In genomic region chr1:215554865-215555264, GRCh38 we compare ENCODE assay signal across 32 cellular contexts.
"Had no signal": no experiment of that assay in that cellular context is flagged by ENCODE, and none has a peak within 500 bp of the region (broad histone marks: within the 10 kb centered on the region; RNA-seq: fewer than 3 reads in every experiment).

No MANE protein-coding gene starts in this region.

- H2AFZ ChIP-seq: neural progenitor cell, parathyroid adenoma had no signal

- H3K27me3 ChIP-seq: neural progenitor cell, ovary, spleen, suprapubic skin, testis, upper lobe of left lung, vagina had no signal

- H3K27me3 Mint-ChIP-seq: natural killer cell treated with Interleukin-12 subunit alpha and Interleukin-12 subunit beta and Interleukin-15 and Interleukin-18, amount 100 ng/mL, for 72 hours; progenitor cell of endocrine pancreas had no signal

- H3K27ac Mint-ChIP-seq: naive thymus-derived CD8-positive, alpha-beta T cell; natural killer cell treated with Interleukin-12 subunit alpha and Interleukin-12 subunit beta and Interleukin-15 and Interleukin-18, amount 100 ng/mL, for 72 hours; nephron progenitor cell; neural progenitor cell; progenitor cell of endocrine pancreas; stimulated activated memory B cell treated with anti-CD40 and anti-IgM and Interleukin-4, amounts not matched to agents 10 μg/mL and 1 μg/mL and 100 μg/mL, for 72 hours; stimulated activated naive CD8-positive, alpha-beta T cell treated with anti-CD3 and anti-CD28 coated beads, Interleukin-15, amount 100 ng/mL, for 72 hours had no signal

- H3K4me3 ChIP-seq: neural progenitor cell, ovary, psoas muscle, skin epidermis, smooth muscle cell, spleen, suprapubic skin, testis, tibial artery, upper lobe of left lung, vagina had no signal

- H3K4me1 Mint-ChIP-seq: naive thymus-derived CD8-positive, alpha-beta T cell; nephron progenitor cell; neural progenitor cell; stimulated activated memory B cell treated with anti-CD40 and anti-IgM and Interleukin-4, amounts not matched to agents 10 μg/mL and 1 μg/mL and 100 μg/mL, for 72 hours; stimulated activated naive CD8-positive, alpha-beta T cell treated with anti-CD3 and anti-CD28 coated beads, Interleukin-15, amount 100 ng/mL, for 72 hours had no signal

- H3K4me3 Mint-ChIP-seq: naive thymus-derived CD8-positive, alpha-beta T cell; natural killer cell treated with Interleukin-12 subunit alpha and Interleukin-12 subunit beta and Interleukin-15 and Interleukin-18, amount 100 ng/mL, for 72 hours; nephron progenitor cell; neural progenitor cell; stimulated activated memory B cell treated with anti-CD40 and anti-IgM and Interleukin-4, amounts not matched to agents 10 μg/mL and 1 μg/mL and 100 μg/mL, for 72 hours; stimulated activated naive CD8-positive, alpha-beta T cell treated with anti-CD3 and anti-CD28 coated beads, Interleukin-15, amount 100 ng/mL, for 72 hours had no signal

- H3K36me3 Mint-ChIP-seq: stimulated activated memory B cell treated with anti-CD40 and anti-IgM and Interleukin-4, amounts not matched to agents 10 μg/mL and 1 μg/mL and 100 μg/mL, for 72 hours had no signal

- H3K9ac ChIP-seq: neural progenitor cell, parathyroid adenoma had no signal

- H3K79me2 ChIP-seq: parathyroid adenoma had no signal

- DNase-seq: naive thymus-derived CD8-positive, alpha-beta T cell; nephron progenitor cell; occipital lobe; ovary; posterior cingulate gyrus; psoas muscle; right cardiac atrium; spleen; stimulated activated CD4-positive, alpha-beta T cell treated with anti-CD3 and anti-CD28 coated beads, Interleukin-12 subunit alpha, Interleukin-12 subunit beta, amount 100 ng/mL, for 4 hours; stimulated activated CD4-positive, alpha-beta T cell treated with anti-CD3 and anti-CD28 coated beads, Interleukin-1b, Interleukin-23, amount 100 ng/mL, for 48 hours; stimulated activated CD4-positive, alpha-beta T cell treated with anti-CD3 and anti-CD28 coated beads, Interleukin-4, amount 100 ng/mL, for 1 hour; stimulated activated CD4-positive, alpha-beta T cell treated with anti-CD3 and anti-CD28 coated beads, Interleukin-4, amount 100 ng/mL, for 4 hours; stimulated activated CD8-positive, alpha-beta memory T cell treated with anti-CD3 and anti-CD28 coated beads, Interleukin-4, amount 100 ng/mL, for 48 hours; stimulated activated naive CD4-positive, alpha-beta T cell; stimulated activated naive CD8-positive, alpha-beta T cell treated with anti-CD3 and anti-CD28 coated beads, Interleukin-15, amount 100 ng/mL, for 72 hours; stimulated activated naive CD8-positive, alpha-beta T cell treated with anti-CD3 and anti-CD28 coated beads, Interleukin-15, Interleukin-2, amounts not matched to agents 100 U/mL and 50 U/mL, for 24 hours; substantia nigra; testis; tibial artery; trophoblast cell; upper lobe of left lung had no signal

- H3K27ac ChIP-seq: neural progenitor cell, ovary, parathyroid adenoma, psoas muscle, skin epidermis, spleen, suprapubic skin, testis, tibial artery, upper lobe of left lung, vagina had no signal

- FAIRE-seq: urothelium cell line had no signal

- ATAC-seq: naive thymus-derived CD8-positive, alpha-beta T cell; natural killer cell treated with Interleukin-12 subunit alpha and Interleukin-12 subunit beta and Interleukin-15 and Interleukin-18, amount 100 ng/mL, for 72 hours; psoas muscle; right cardiac atrium; sciatic nerve; stimulated activated memory B cell treated with anti-CD40 and anti-IgM and Interleukin-4, amounts not matched to agents 10 μg/mL and 1 μg/mL and 100 μg/mL, for 72 hours; stimulated activated naive CD8-positive, alpha-beta T cell treated with anti-CD3 and anti-CD28 coated beads, Interleukin-15, amount 100 ng/mL, for 72 hours; stimulated activated naive CD8-positive, alpha-beta T cell treated with anti-CD3 and anti-CD28 coated beads, Interleukin-15, Interleukin-2, amounts not matched to agents 100 U/mL and 50 U/mL, for 24 hours had no signal

- H3K36me3 ChIP-seq: neural progenitor cell, ovary, spleen, suprapubic skin, tibial artery, upper lobe of left lung, vagina had no signal

- H3K4me2 ChIP-seq: neural progenitor cell, smooth muscle cell had no signal

- H3K4me1 ChIP-seq: neural progenitor cell, parathyroid adenoma, psoas muscle, spleen, suprapubic skin, testis, tibial artery, upper lobe of left lung, vagina had no signal

- H3K9me3 ChIP-seq: ovary, testis, vagina had no signal
